ENCODE assay signal across 28 cellular contexts in the genomic region with DNA sequence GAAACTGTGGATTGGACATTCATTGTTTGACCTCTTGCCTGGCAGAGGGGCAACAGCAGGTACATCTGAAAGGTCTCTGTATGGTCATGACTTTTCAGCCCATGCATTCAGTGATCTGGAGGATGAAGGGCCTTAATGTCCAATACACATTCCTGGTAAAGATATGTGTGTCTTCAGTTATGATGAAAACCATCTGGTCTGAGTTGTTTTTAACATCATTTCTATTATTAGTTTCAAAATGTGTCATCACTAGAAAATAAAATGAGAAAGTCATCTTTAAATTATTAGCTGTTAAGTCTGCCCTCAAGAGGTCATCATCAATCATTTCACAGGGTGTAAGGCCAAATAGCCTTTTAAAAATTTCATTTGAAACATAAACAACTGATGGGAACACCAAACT.
DNase-seq lines count a peak whose midpoint lies in the region; ATAC-seq and TF ChIP-seq lines count a peak whose summit lies in the region.
"Had no signal": no experiment of that assay in that cellular context is flagged by ENCODE, and none has a peak within 500 bp of the region (broad histone marks: within the 10 kb centered on the region; RNA-seq: fewer than 3 reads in every experiment).

No MANE protein-coding gene starts in this region.

- H3K9me3 ChIP-seq in CD4-positive, alpha-beta T cell (ENCODE audit: control insufficient read depth, low read length), result no peaks in the 10 kb centered on the region
- no peaks in the 10 kb centered on the region for H3K9me3 ChIP-seq in lower lobe of right lung
- H3K9me3 ChIP-seq: prostate gland, sigmoid colon had no signal

- H3K4me1 Mint-ChIP-seq in CD4-positive, alpha-beta T cell (ENCODE audit: low read depth), result no peaks in the 10 kb centered on the region
- H3K4me1 Mint-ChIP-seq: activated CD4-positive, alpha-beta T cell treated with anti-CD3 and anti-CD28 coated beads, Interleukin-2, amount 10 ng/mL, durations not matched to agents 7 days and 5 days; activated CD8-positive, alpha-beta memory T cell treated with anti-CD3 and anti-CD28 coated beads, Interleukin-2, amount 10 ng/mL, durations not matched to agents 7 days and 5 days; B cell had no signal

- H3K4me1 ChIP-seq in lower lobe of right lung, result no peaks in the 10 kb centered on the region
- H3K4me1 ChIP-seq: prostate gland had no signal

- intact Hi-C loops in CD4-positive, alpha-beta T cell (cut with DNase I, micrococcal nuclease), result no loop called here
- intact Hi-C loops in lower lobe of right lung (cut with DNase I), result no loop called here

- H3K27me3 Mint-ChIP-seq in CD4-positive, alpha-beta T cell, result no peaks in the 10 kb centered on the region
- H3K27me3 Mint-ChIP-seq: activated CD4-positive, alpha-beta T cell treated with anti-CD3 and anti-CD28 coated beads, Interleukin-2, amount 10 ng/mL, durations not matched to agents 7 days and 5 days; activated CD8-positive, alpha-beta memory T cell treated with anti-CD3 and anti-CD28 coated beads, Interleukin-2, amount 10 ng/mL, durations not matched to agents 7 days and 5 days; B cell; type B pancreatic cell had no signal

- CTCF ChIA-PET in CD4-positive, alpha-beta T cell (lab: Charles Lee), result no interaction called here

- ATAC-seq in GM19463 (IDR thresholded peaks at IDR 0.05; ENCODE audit: unreplicated experiment) (peak; percentile 67), lower lobe of right lung (no peak), HG03571 (IDR thresholded peaks at IDR 0.05; ENCODE audit: unreplicated experiment) (no peak)
- no peak for ATAC-seq in CD4-positive, alpha-beta T cell (ENCODE audit: poor library complexity)
- ATAC-seq: activated CD8-positive, alpha-beta memory T cell treated with anti-CD3 and anti-CD28 coated beads, Interleukin-2, amount 10 ng/mL, durations not matched to agents 7 days and 5 days; activated naive CD4-positive, alpha-beta T cell treated with anti-CD3 and anti-CD28 coated beads, Interleukin-2, amount 50 U/mL, for 72 hours had no signal

- H3K4me3 ChIP-seq in cardiac fibroblast (replicated peaks in 1 of 2; ENCODE audit: low read depth in 2 of 2, low read length in 2 of 2) (no peak overlapping the region), foreskin fibroblast (ENCODE audit: low read depth in 1 of 2, low read length in 2 of 2) (no peak overlapping the region), lower lobe of right lung (no peak overlapping the region)
- H3K4me3 ChIP-seq: PC-9, prostate gland, sigmoid colon had no signal

- H3K9me3 Mint-ChIP-seq in CD4-positive, alpha-beta T cell, result no peaks in the 10 kb centered on the region
- H3K9me3 Mint-ChIP-seq: activated CD4-positive, alpha-beta T cell treated with anti-CD3 and anti-CD28 coated beads, Interleukin-2, amount 10 ng/mL, durations not matched to agents 7 days and 5 days; activated naive CD4-positive, alpha-beta T cell treated with anti-CD3 and anti-CD28 coated beads, Interleukin-2, amount 50 U/mL, for 72 hours; type B pancreatic cell had no signal

- H3K4me3 Mint-ChIP-seq in CD4-positive, alpha-beta T cell, result no peak overlapping the region
- H3K4me3 Mint-ChIP-seq: activated CD4-positive, alpha-beta T cell treated with anti-CD3 and anti-CD28 coated beads, Interleukin-2, amount 10 ng/mL, durations not matched to agents 7 days and 5 days; activated CD8-positive, alpha-beta memory T cell treated with anti-CD3 and anti-CD28 coated beads, Interleukin-2, amount 10 ng/mL, durations not matched to agents 7 days and 5 days; B cell; type B pancreatic cell had no signal

- H3K27me3 ChIP-seq in CD4-positive, alpha-beta T cell (ENCODE audit: control insufficient read depth, insufficient read depth, low read length), result no peaks in the 10 kb centered on the region
- no peaks in the 10 kb centered on the region for H3K27me3 ChIP-seq in lower lobe of right lung (ENCODE audit: low read depth)
- H3K27me3 ChIP-seq: sigmoid colon had no signal

- POLR2A ChIA-PET in CD4-positive, alpha-beta T cell (lab: Charles Lee), result no interaction called here

- H3K36me3 Mint-ChIP-seq in CD4-positive, alpha-beta T cell (ENCODE audit: low read depth), result no peaks in the 10 kb centered on the region
- H3K36me3 Mint-ChIP-seq: activated CD8-positive, alpha-beta memory T cell treated with anti-CD3 and anti-CD28 coated beads, Interleukin-2, amount 10 ng/mL, durations not matched to agents 7 days and 5 days; activated naive CD4-positive, alpha-beta T cell treated with anti-CD3 and anti-CD28 coated beads, Interleukin-2, amount 50 U/mL, for 72 hours; type B pancreatic cell had no signal

- TF ChIP-seq CTCF in cardiac fibroblast (IDR thresholded peaks at IDR 0.05; ENCODE audit: low read depth, low read length) (no peak), foreskin fibroblast (IDR thresholded peaks at IDR 0.05; ENCODE audit: low read depth, low read length) (no peak), GM20000 (IDR thresholded peaks at IDR 0.05; ENCODE audit: extremely low read depth, missing control alignments) (no peak), lower lobe of right lung (IDR thresholded peaks at IDR 0.05) (no peak)
- TF ChIP-seq CTCF in CD4-positive, alpha-beta T cell (IDR thresholded peaks at IDR 0.05), result no peak

- no peak overlapping the region for H3K27ac Mint-ChIP-seq in CD4-positive, alpha-beta T cell
- H3K27ac Mint-ChIP-seq: activated CD4-positive, alpha-beta T cell treated with anti-CD3 and anti-CD28 coated beads, Interleukin-2, amount 10 ng/mL, durations not matched to agents 7 days and 5 days; activated CD8-positive, alpha-beta memory T cell treated with anti-CD3 and anti-CD28 coated beads, Interleukin-2, amount 10 ng/mL, durations not matched to agents 7 days and 5 days; activated naive CD4-positive, alpha-beta T cell treated with anti-CD3 and anti-CD28 coated beads, Interleukin-2, amount 50 U/mL, for 72 hours; B cell; type B pancreatic cell had no signal

- no peaks in the 10 kb centered on the region for H3K36me3 ChIP-seq in lower lobe of right lung
- H3K36me3 ChIP-seq: prostate gland, sigmoid colon had no signal

- H3K27ac ChIP-seq in CD4-positive, alpha-beta T cell (ENCODE audit: low read depth, low read length), result no peak overlapping the region
- H3K27ac ChIP-seq in lower lobe of right lung, result no peak overlapping the region
- H3K27ac ChIP-seq: KMS-11, PC-9, prostate gland, VCaP had no signal

- peak; percentile 42 to 46 for DNase-seq in cardiac fibroblast (ENCODE audit: low read depth in 2 of 2)
- DNase-seq in foreskin fibroblast, result peak; percentile 56 to 71
- no peak for DNase-seq in CD4-positive, alpha-beta T cell
- no peak for DNase-seq in GM20000 (ENCODE audit: low spot score)
- no peak for DNase-seq in lower lobe of right lung
- DNase-seq: activated CD4-positive, alpha-beta T cell treated with anti-CD3 and anti-CD28 coated beads, Interleukin-2, amount 10 ng/mL, durations not matched to agents 7 days and 5 days; activated CD8-positive, alpha-beta memory T cell treated with anti-CD3 and anti-CD28 coated beads, Interleukin-2, amount 10 ng/mL, durations not matched to agents 7 days and 5 days; DMS79; effector CD8-positive, alpha-beta T cell; erythroblast; glutamatergic neuron; H7; kidney glomerular epithelial cell; mammary epithelial cell; NCI-H1436 treated with DMSO at 0.1 percent for 48 hours; NCI-H2107; NCI-H446; PC-9; SHP77; sigmoid colon had no signal

Comparison
In these comparisons a context has a peak if more than half of its experiments do, and no peak if none do; other contexts are left out.
1. DNase-seq: peak in cardiac fibroblast (2 of 2) and foreskin fibroblast (2 of 2); none in CD4-positive, alpha-beta T cell (0 of 10), GM20000 (single experiment) and lower lobe of right lung (single experiment).